Comparison of ENCODE assay signal across 1 cellular context in the genomic region with DNA sequence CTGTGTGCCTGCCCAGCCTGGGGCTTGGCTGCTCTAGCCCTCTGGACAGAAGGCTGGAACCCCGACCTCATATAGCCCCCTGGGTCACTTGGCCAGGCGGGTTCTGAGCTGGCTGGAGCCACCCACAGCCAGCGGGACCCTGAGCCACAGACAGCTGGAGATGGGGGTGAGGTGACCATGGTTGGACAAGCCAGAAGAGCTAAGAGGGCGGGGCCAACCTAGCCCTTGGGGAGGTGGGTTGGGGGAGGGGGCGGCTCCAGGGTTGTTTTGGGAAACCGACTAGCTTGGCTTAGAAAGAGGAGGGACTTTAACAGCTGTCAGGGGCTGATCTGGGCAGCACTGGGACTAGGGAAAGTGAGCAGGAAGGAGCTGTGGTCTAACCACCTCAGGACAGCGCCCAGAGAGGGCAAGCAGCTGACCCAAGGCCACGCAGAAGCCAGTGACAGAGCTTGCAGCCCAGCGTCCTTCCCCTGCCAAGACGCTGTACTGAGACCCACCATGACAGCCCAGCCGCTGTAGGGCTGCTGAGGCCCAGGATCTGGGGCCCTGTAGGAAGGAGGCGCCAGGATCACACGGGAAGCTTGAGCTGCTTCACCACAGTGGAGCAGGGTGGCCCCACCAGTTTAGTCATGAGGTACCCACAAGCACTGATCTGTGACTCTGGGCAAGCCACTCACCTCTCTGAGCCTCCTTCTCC.
A peak's percentile ranks its signal among the peaks of the same experiment; 100 is the strongest.
TF ChIP-seq lines count a peak whose summit lies in the region.

No MANE protein-coding gene starts in this region.

TF ChIP-seq in HepG2, 621 proteins besides CTCF, POLR2A, EP300 and RAD21:
- TF ChIP-seq HES4 (CRISPR knock-in tag; IDR thresholded peaks at IDR 0.05; ENCODE audit: borderline replicate concordance) (no peak), ZNF768 (CRISPR knock-in tag; IDR thresholded peaks at IDR 0.05) (peak; percentile 91), MTA3 (CRISPR knock-in tag; IDR thresholded peaks at IDR 0.05) (no peak), CEBPB (IDR thresholded peaks at IDR 0.05; ENCODE audit: borderline replicate concordance, low read depth, low read length) (peak; percentile 0; the same call in 1 of the 2 replicates)
